12 cellular contexts compared by ENCODE assay signal in the genomic region with DNA sequence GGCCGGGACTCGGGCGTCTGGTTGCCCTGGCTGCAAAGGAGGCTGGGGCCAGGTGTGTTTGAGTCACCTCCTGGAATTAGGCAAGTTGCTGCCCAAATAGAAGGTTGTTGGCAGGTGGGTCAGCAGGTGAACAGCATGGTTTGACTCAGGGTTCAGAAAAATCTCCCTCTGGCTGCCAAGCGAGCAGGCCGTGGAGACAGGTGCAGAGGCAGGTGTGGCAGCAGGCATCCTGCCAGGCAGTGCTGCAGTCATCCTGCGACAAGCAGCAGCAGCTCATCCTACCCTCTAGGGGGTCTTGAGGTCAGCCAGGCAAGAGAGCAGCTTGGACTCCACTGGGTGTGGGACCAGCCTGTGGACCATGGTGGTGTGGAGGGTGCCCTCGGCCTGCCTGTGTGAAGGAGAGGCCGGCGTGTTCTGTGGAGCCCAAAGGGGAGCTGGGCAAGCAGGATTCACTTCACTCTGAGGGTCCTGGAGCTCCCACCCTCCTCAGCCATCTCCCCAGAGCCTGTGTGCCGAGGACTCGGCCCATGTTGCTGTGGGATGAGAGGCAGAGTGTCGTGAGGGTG. TPM values are rescaled to one million over a fixed set of nuclear protein-coding genes. Genes with fewer than 3 reads are reported as not detected.
DNase-seq lines count a peak whose midpoint lies in the region; ATAC-seq and TF ChIP-seq lines count a peak whose summit lies in the region.
"Had no signal": no experiment of that assay in that cellular context is flagged by ENCODE, and none has a peak within 500 bp of the region (broad histone marks: within the 10 kb centered on the region; RNA-seq: fewer than 3 reads in every experiment).

No MANE protein-coding gene starts in this region.

- DNase-seq in DMS79 (lab: John Stamatoyannopoulos, UW) (peak; percentile 74), PC-3 (peak; percentile 81), right lobe of liver (peak in 2 of 3 donors; percentile 17 to 37), kidney glomerular epithelial cell (lab: John Stamatoyannopoulos, UW) (no peak), putamen (ENCODE audit: low spot score) (no peak), amniotic stem cell (lab: John Stamatoyannopoulos, UW) (no peak)
- no peak for DNase-seq in activated T-helper 1 cell treated with anti-CD3 and anti-CD28 coated beads, Interleukin-12 subunit alpha, Interleukin-12 subunit beta, Interleukin-2, Interleukin-4 antibody, amounts not matched to agents 30 ng/mL and 10 ng/mL and 1 ng/mL, durations not matched to agents 14 hours and 24 hours and 36 hours (ENCODE audit: low spot score)
- DNase-seq: hypothalamus, NCI-H226 had no signal

- no TSS peak for BruUV-seq in PC-3 (replicated peaks; lab: Mats Ljungman, UMichigan)

- H3K27ac Mint-ChIP-seq in activated T-helper 1 cell treated with anti-CD3 and anti-CD28 coated beads, Interleukin-12 subunit alpha, Interleukin-12 subunit beta, Interleukin-2, Interleukin-4 antibody, amounts not matched to agents 30 ng/mL and 10 ng/mL and 1 ng/mL, durations not matched to agents 14 hours and 24 hours and 36 hours, result no peak overlapping the region
- H3K27ac Mint-ChIP-seq: nephron had no signal

- no peak for TF ChIP-seq POLR2A in right lobe of liver (IDR thresholded peaks at IDR 0.05)

- no peak overlapping the region; the same call in 1 of the 2 replicates for H2AFZ ChIP-seq in PC-3 (ENCODE audit: low read length)

- H3K36me3 Mint-ChIP-seq in activated T-helper 1 cell treated with anti-CD3 and anti-CD28 coated beads, Interleukin-12 subunit alpha, Interleukin-12 subunit beta, Interleukin-2, Interleukin-4 antibody, amounts not matched to agents 30 ng/mL and 10 ng/mL and 1 ng/mL, durations not matched to agents 14 hours and 24 hours and 36 hours (ENCODE audit: low read depth), result no peaks in the 10 kb centered on the region

- no peaks in the 10 kb centered on the region for H3K4me1 Mint-ChIP-seq in activated T-helper 1 cell treated with anti-CD3 and anti-CD28 coated beads, Interleukin-12 subunit alpha, Interleukin-12 subunit beta, Interleukin-2, Interleukin-4 antibody, amounts not matched to agents 30 ng/mL and 10 ng/mL and 1 ng/mL, durations not matched to agents 14 hours and 24 hours and 36 hours (ENCODE audit: low read depth)
- H3K4me1 Mint-ChIP-seq: nephron had no signal

- TF ChIP-seq CTCF in PC-3 (conservative IDR thresholded peaks at IDR 0.05; ENCODE audit: low read depth, low read length) (no peak), right lobe of liver (IDR thresholded peaks at IDR 0.05) (no peak)

- H3K4me2 ChIP-seq in PC-3 (ENCODE audit: low read length), result peak overlapping the region; percentile 54

- 90% methylated on average over 3 of the region's 12 CpGs for WGBS in right lobe of liver (ENCODE audit: insufficient coverage, low coverage, low lambda C conversion rate, missing lambda C conversion rate)

- no peaks in the 10 kb centered on the region for H3K79me2 ChIP-seq in PC-3 (ENCODE audit: low read length)

- TF ChIP-seq RAD21 in Ishikawa (IDR thresholded peaks at IDR 0.05; ENCODE audit: low read depth), result peak; percentile 10; the same call in 1 of the 2 replicates

- H3K4me3 ChIP-seq in PC-3 (ENCODE audit: low read length), result no peak overlapping the region
- H3K4me3 ChIP-seq in right lobe of liver, result no peak overlapping the region
- H3K4me3 ChIP-seq: HAP-1 had no signal

- no peaks in the 10 kb centered on the region for H3K9me2 ChIP-seq in PC-3 (replicated peaks; ENCODE audit: low read length)

- H3K27me3 ChIP-seq in PC-3 (ENCODE audit: low read length) (no peaks in the 10 kb centered on the region), right lobe of liver (no peaks in the 10 kb centered on the region)

- H3K9me3 ChIP-seq in PC-3 (ENCODE audit: low read length) (no peaks in the 10 kb centered on the region), right lobe of liver (no peaks in the 10 kb centered on the region)
- H3K9me3 ChIP-seq: HAP-1 had no signal

- H3K4me1 ChIP-seq in PC-3 (ENCODE audit: insufficient read depth, low read length) (peaks cover 26% of the 10 kb centered on the region), right lobe of liver (no peaks in the 10 kb centered on the region)
- H3K4me1 ChIP-seq: HAP-1 had no signal

- H3K36me3 ChIP-seq in PC-3 (ENCODE audit: low read depth, low read length), result no peaks in the 10 kb centered on the region
- no peaks in the 10 kb centered on the region for H3K36me3 ChIP-seq in right lobe of liver
- H3K36me3 ChIP-seq: HAP-1 had no signal

- ATAC-seq in PC-3, result peak; percentile 38
- ATAC-seq in right lobe of liver, result no peak

- H4K20me1 ChIP-seq in PC-3 (ENCODE audit: low read length), result no peaks in the 10 kb centered on the region

- no peaks in the 10 kb centered on the region for H3F3A ChIP-seq in PC-3 (ENCODE audit: low read length, unreplicated experiment)

- H3K27me3 Mint-ChIP-seq in activated T-helper 1 cell treated with anti-CD3 and anti-CD28 coated beads, Interleukin-12 subunit alpha, Interleukin-12 subunit beta, Interleukin-2, Interleukin-4 antibody, amounts not matched to agents 30 ng/mL and 10 ng/mL and 1 ng/mL, durations not matched to agents 14 hours and 24 hours and 36 hours (ENCODE audit: insufficient read depth), result no peaks in the 10 kb centered on the region

- peak; percentile 30; the same call in 1 of the 2 replicates for TF ChIP-seq EP300 in Ishikawa (IDR thresholded peaks at IDR 0.05; ENCODE audit: borderline replicate concordance)

- no peak overlapping the region for H3K4me3 Mint-ChIP-seq in activated T-helper 1 cell treated with anti-CD3 and anti-CD28 coated beads, Interleukin-12 subunit alpha, Interleukin-12 subunit beta, Interleukin-2, Interleukin-4 antibody, amounts not matched to agents 30 ng/mL and 10 ng/mL and 1 ng/mL, durations not matched to agents 14 hours and 24 hours and 36 hours
- H3K4me3 Mint-ChIP-seq: nephron had no signal

- H3K27ac ChIP-seq in PC-3 (ENCODE audit: low read length), result peak overlapping the region; percentile 60
- H3K27ac ChIP-seq in right lobe of liver, result no peak overlapping the region

- CTCF ChIA-PET in PC-3 (lab: Charles Lee), result no interaction called here

- intact Hi-C loops in PC-3 (cut with micrococcal nuclease), result no loop called here
- intact Hi-C loops in right lobe of liver (cut with DNase I), result no loop called here
- intact Hi-C loops in activated T-helper 1 cell treated with anti-CD3 and anti-CD28 coated beads, Interleukin-12 subunit alpha, Interleukin-12 subunit beta, Interleukin-2, Interleukin-4 antibody, amounts not matched to agents 30 ng/mL and 10 ng/mL and 1 ng/mL, durations not matched to agents 14 hours and 24 hours and 36 hours (cut with micrococcal nuclease), result no loop called here

- H3K9ac ChIP-seq in PC-3 (ENCODE audit: low read length), result no peak overlapping the region

- H3K9me3 Mint-ChIP-seq in activated T-helper 1 cell treated with anti-CD3 and anti-CD28 coated beads, Interleukin-12 subunit alpha, Interleukin-12 subunit beta, Interleukin-2, Interleukin-4 antibody, amounts not matched to agents 30 ng/mL and 10 ng/mL and 1 ng/mL, durations not matched to agents 14 hours and 24 hours and 36 hours, result no peaks in the 10 kb centered on the region
- H3K9me3 Mint-ChIP-seq: nephron had no signal

- POLR2A ChIA-PET in PC-3 (lab: Charles Lee; ENCODE audit: unreplicated experiment), result no interaction called here

TF ChIP-seq in Ishikawa, 13 proteins besides CTCF, POLR2A, EP300 and RAD21:
- peak; percentile 93 for TF ChIP-seq TCF12 (IDR thresholded peaks at IDR 0.05; ENCODE audit: low read depth)
- peak; percentile 51; the same call in 1 of the 2 replicates for TF ChIP-seq CEBPB (IDR thresholded peaks at IDR 0.05)
- no peak for TF ChIP-seq YY1 (IDR thresholded peaks at IDR 0.05; ENCODE audit: low read depth)
- 0 out of 2 replicates have a peak, but pooled peaks have one; percentile 8 for TF ChIP-seq USF1 (IDR thresholded peaks at IDR 0.05)
- peak; percentile 26; the same call in 1 of the 2 replicates for TF ChIP-seq MAX (IDR thresholded peaks at IDR 0.05)
- 0 out of 2 replicates have a peak, but pooled peaks have one; percentile 36 for TF ChIP-seq TEAD4 (IDR thresholded peaks at IDR 0.05)
- TF ChIP-seq CREB1 (IDR thresholded peaks at IDR 0.05; ENCODE audit: low read depth), result no peak
- TF ChIP-seq NFIC (IDR thresholded peaks at IDR 0.05), result peak; percentile 75

RNA-seq across cellular contexts. Expression of gene MSANTD1, which starts 8.2 kb away (rescaled TPM):
- total RNA-seq in PC-3 (2014; rRNA removed) (0.77 and 1.3 TPM in 2 replicates), right lobe of liver (under 1 TPM in 5 of 6 experiments, not detected in 1; 0.46 to 0.84 (median 0.64) TPM)
- total RNA-seq in activated T-helper 1 cell treated with anti-CD3 and anti-CD28 coated beads, Interleukin-12 subunit alpha, Interleukin-12 subunit beta, Interleukin-2, Interleukin-4 antibody, amounts not matched to agents 30 ng/mL and 10 ng/mL and 1 ng/mL, durations not matched to agents 14 hours and 24 hours and 36 hours, result 0.73 and 1.2 TPM in 2 replicates

RNA-seq across cellular contexts. Expression of gene RGS12, which starts 35.6 kb away (rescaled TPM):
- total RNA-seq in PC-3 (2014; rRNA removed) (10.3 and 13.8 TPM in 2 replicates), right lobe of liver (10 to 100 TPM; 15.0 to 29.6 (median 22.1) TPM)
- total RNA-seq in activated T-helper 1 cell treated with anti-CD3 and anti-CD28 coated beads, Interleukin-12 subunit alpha, Interleukin-12 subunit beta, Interleukin-2, Interleukin-4 antibody, amounts not matched to agents 30 ng/mL and 10 ng/mL and 1 ng/mL, durations not matched to agents 14 hours and 24 hours and 36 hours, result 3.1 and 3.6 TPM in 2 replicates

Comparison
In these comparisons a context has a peak if more than half of its experiments do, and no peak if none do; other contexts are left out.
1. DNase-seq: peak in DMS79 (single experiment), PC-3 (single experiment) and right lobe of liver (2 of 3); none in kidney glomerular epithelial cell (single experiment), putamen (single experiment), activated T-helper 1 cell treated with anti-CD3 and anti-CD28 coated beads, Interleukin-12 subunit alpha, Interleukin-12 subunit beta, Interleukin-2, Interleukin-4 antibody, amounts not matched to agents 30 ng/mL and 10 ng/mL and 1 ng/mL, durations not matched to agents 14 hours and 24 hours and 36 hours (single experiment) and amniotic stem cell (single experiment).